ENCODE assay signal across 8 cellular contexts in the genomic region with DNA sequence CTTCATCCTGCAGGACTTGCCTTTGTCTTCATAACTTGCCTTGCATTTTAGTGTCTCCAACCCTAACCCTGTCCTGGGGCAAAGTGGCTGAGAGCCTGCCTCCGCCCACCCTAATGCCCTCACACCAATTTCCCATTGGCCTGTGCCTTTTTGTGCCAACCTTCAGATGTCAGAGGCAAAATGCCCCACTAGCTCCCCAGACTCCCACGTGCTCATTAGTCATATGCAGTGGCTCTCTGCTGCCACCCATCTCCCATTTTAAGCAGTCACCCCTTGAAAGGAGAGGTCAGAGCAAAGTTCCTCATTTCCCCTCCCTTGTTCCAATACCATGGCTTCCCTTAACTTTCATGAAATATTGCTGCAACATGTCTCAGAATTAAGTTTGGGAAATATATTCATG.
DNase-seq lines count a peak whose midpoint lies in the region; ATAC-seq, FAIRE-seq and TF ChIP-seq lines count a peak whose summit lies in the region.

No MANE protein-coding gene starts in this region.

- no peak for TF ChIP-seq EP300 in A549 (IDR thresholded peaks at IDR 0.05)

- no peak overlapping the region for H3K27ac Mint-ChIP-seq in neural crest cell (ENCODE audit: unreplicated experiment)

- no peak overlapping the region for H3K27ac ChIP-seq in A549

- H3K4me3 Mint-ChIP-seq in neural crest cell, result no peak overlapping the region

- DNase-seq in A549 (ENCODE audit: low read depth in 1 of 2, low spot score in 1 of 2) (peak; percentile 13 to 18), HPDE6-E6E7 (ENCODE audit: extremely low spot score) (peak; percentile 11), UCSD-AML1 (lab: John Stamatoyannopoulos, UW; ENCODE audit: unreplicated experiment) (peak; percentile 23), neural crest cell (ENCODE audit: low read depth, low spot score) (no peak), frontal cortex (ENCODE audit: low spot score in 2 of 2) (no peak), NCI-H128 (lab: John Stamatoyannopoulos, UW; ENCODE audit: unreplicated experiment) (no peak)

- no peak overlapping the region for H3K4me2 ChIP-seq in A549

- H3K9me3 Mint-ChIP-seq in neural crest cell, result peaks cover 3% of the 10 kb centered on the region

- H3K4me1 ChIP-seq in A549, result no peaks in the 10 kb centered on the region

- H3K27me3 Mint-ChIP-seq in neural crest cell (ENCODE audit: low read depth), result no peaks in the 10 kb centered on the region

- TF ChIP-seq CTCF in A549 (IDR thresholded peaks at IDR 0.05) (no peak), neural crest cell (conservative IDR thresholded peaks at IDR 0.05) (peak; percentile 24)

- FAIRE-seq in A549 (lab: Jason Lieb, UNC) (no peak), frontal cortex (lab: Jason Lieb, UNC) (no peak)

- H3K4me3 ChIP-seq in A549, result no peak overlapping the region

- H3K4me1 Mint-ChIP-seq in neural crest cell, result no peaks in the 10 kb centered on the region

- peak in 1 of 2 experiments; percentile 39; a peak in 2 of 5 replicates for TF ChIP-seq RAD21 in A549 (conservative IDR thresholded peaks at IDR 0.05 in 1 of 2, IDR thresholded peaks at IDR 0.05 in 1 of 2)

- WGBS in A549 (ENCODE audit: missing lambda C conversion rate), result 30% methylated on average over 2 of the region's 2 CpGs

- no peak for TF ChIP-seq POLR2A in A549 (IDR thresholded peaks at IDR 0.05; ENCODE audit: low read length)

- H3K9me3 ChIP-seq in A549, result no peaks in the 10 kb centered on the region

- ATAC-seq in A549, result peak; percentile 62 to 64; a peak in 4 of 6 replicates
- peak; percentile 75 for ATAC-seq in GM18498 (IDR thresholded peaks at IDR 0.05; ENCODE audit: unreplicated experiment)
- ATAC-seq in GM18519 (IDR thresholded peaks at IDR 0.05; ENCODE audit: low FRiP score, unreplicated experiment), result no peak

- no peaks in the 10 kb centered on the region for H3K36me3 Mint-ChIP-seq in neural crest cell (ENCODE audit: low read depth)

- POLR2A ChIA-PET in A549 (lab: Yijun Ruan, JAX), result no interaction called here

- CTCF ChIA-PET in A549 (lab: Yijun Ruan, JAX), result interaction anchor here (1.2 kb wide), 1 partner anchor 66 kb away, joined by 4 read pairs; no protein-coding TSS in a partner anchor

TF ChIP-seq in A549, 52 proteins besides CTCF, POLR2A, EP300 and RAD21:
- TF ChIP-seq ZFP36 (IDR thresholded peaks at IDR 0.05; ENCODE audit: borderline replicate concordance, partially characterized antibody), result no peak
- TF ChIP-seq, protein P1, sequence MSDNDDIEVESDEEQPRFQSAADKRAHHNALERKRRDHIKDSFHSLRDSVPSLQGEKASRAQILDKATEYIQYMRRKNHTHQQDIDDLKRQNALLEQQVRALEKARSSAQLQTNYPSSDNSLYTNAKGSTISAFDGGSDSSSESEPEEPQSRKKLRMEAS (IDR thresholded peaks at IDR 0.05), result peak; percentile 57

Comparison
In these comparisons a context has a peak if more than half of its experiments do, and no peak if none do; other contexts are left out.
1. DNase-seq: peak in A549 (2 of 2), HPDE6-E6E7 (single experiment) and UCSD-AML1 (single experiment); none in neural crest cell (single experiment), frontal cortex (0 of 2) and NCI-H128 (single experiment).